In genomic region chr12:45216297-45216982, GRCh38 we compare ENCODE assay signal across 1 cellular context.
TF ChIP-seq lines count a peak whose summit lies in the region.

No MANE protein-coding gene starts in this region.

TF ChIP-seq in GM12878, 131 proteins besides CTCF, POLR2A, EP300 and RAD21 (continued from another document):
- TF ChIP-seq PRDM15 (CRISPR knock-in tag; IDR thresholded peaks at IDR 0.05) (no peak), HDAC2 (IDR thresholded peaks at IDR 0.05) (no peak), ZBTB4 (CRISPR knock-in tag; IDR thresholded peaks at IDR 0.05) (no peak), RELB (IDR thresholded peaks at IDR 0.05; ENCODE audit: low read depth) (peak; percentile 34; the same call in 1 of the 2 replicates), IKZF2 (IDR thresholded peaks at IDR 0.05) (peak in 1 of 2 experiments; percentile 34; a peak in 3 of 4 replicates), IRF5 (IDR thresholded peaks at IDR 0.05; ENCODE audit: borderline replicate concordance) (no peak), DPF2 (IDR thresholded peaks at IDR 0.05) (peak; percentile 40; the same call in 1 of the 2 replicates), HSF1 (IDR thresholded peaks at IDR 0.05; ENCODE audit: low read depth, low read length) (no peak), EGR1 (IDR thresholded peaks at IDR 0.05; ENCODE audit: borderline replicate concordance in 1 of 2, low read depth in 2 of 2, low read length in 2 of 2) (peak in 1 of 2 experiments; percentile 86; a peak in 2 of 3 replicates), ZNF217 (IDR thresholded peaks at IDR 0.05) (0 out of 2 replicates have a peak, but pooled peaks have one; percentile 20), IKZF1 (conservative IDR thresholded peaks at IDR 0.05) (peak; percentile 60; the same call in 1 of the 2 replicates), MEF2B (IDR thresholded peaks at IDR 0.05; ENCODE audit: partially characterized antibody, poor library complexity, severe bottlenecking) (no peak), YY1 (IDR thresholded peaks at IDR 0.05; ENCODE audit: low read depth, low read length) (no peak; the same call in 1 of the 2 replicates), RBBP5 (conservative IDR thresholded peaks at IDR 0.05) (0 out of 2 replicates have a peak, but pooled peaks have one; percentile 42), ZNF384 (IDR thresholded peaks at IDR 0.05; ENCODE audit: borderline replicate concordance, low read depth, low read length) (no peak), CHD1 (IDR thresholded peaks at IDR 0.05; ENCODE audit: low read depth, low read length) (0 out of 2 replicates have a peak, but pooled peaks have one; percentile 35), RFX5 (IDR thresholded peaks at IDR 0.05; ENCODE audit: low read depth, low read length) (no peak)
